13 cellular contexts compared by ENCODE assay signal in the genomic region with DNA sequence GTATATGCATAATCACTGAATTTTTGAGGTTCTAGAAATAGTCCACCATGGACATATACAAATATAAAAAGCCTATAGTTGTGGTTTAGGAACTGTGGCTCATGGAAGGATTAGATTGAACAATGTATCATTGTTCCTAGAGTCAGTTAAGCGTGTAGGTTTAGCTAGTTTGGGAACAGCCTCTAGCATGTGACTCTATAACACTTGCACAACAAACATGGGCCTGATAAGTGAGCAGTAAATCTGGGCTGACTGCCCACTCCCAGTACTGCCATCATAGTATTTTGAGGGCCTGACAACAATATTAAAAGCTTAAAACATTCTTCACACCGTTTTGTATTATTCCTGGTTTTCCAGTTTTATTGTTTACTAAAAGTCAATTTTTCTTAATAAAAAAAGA. TPM values are rescaled to one million over a fixed set of nuclear protein-coding genes. Genes with fewer than 3 reads are reported as not detected.
A peak's percentile ranks its signal among the peaks of the same experiment; 100 is the strongest.
DNase-seq lines count a peak whose midpoint lies in the region; ATAC-seq, FAIRE-seq and TF ChIP-seq lines count a peak whose summit lies in the region.
"Had no signal": no experiment of that assay in that cellular context is flagged by ENCODE, and none has a peak within 500 bp of the region (broad histone marks: within the 10 kb centered on the region; RNA-seq: fewer than 3 reads in every experiment).

No MANE protein-coding gene starts in this region.

- ATAC-seq in foreskin keratinocyte (peak; percentile 92), pancreas (peak; percentile 93 to 99 (median 98))
- ATAC-seq in activated T-cell treated with anti-CD3 and anti-CD28 coated beads, Interleukin-2, amount 50 U/mL, for 72 hours (replicated peaks in 1 of 2): no peak
- ATAC-seq: activated CD4-positive, CD25-positive, alpha-beta regulatory T cell treated with anti-CD3 and anti-CD28 coated beads, Interleukin-2, amount 50 U/mL, for 24 hours; stimulated activated naive CD8-positive, alpha-beta T cell treated with anti-CD3 and anti-CD28 coated beads, Interleukin-15, Interleukin-2, amounts not matched to agents 100 U/mL and 50 U/mL, for 24 hours had no signal

- no peaks in the 10 kb centered on the region for H3K9me3 Mint-ChIP-seq in activated T-cell treated with anti-CD3 and anti-CD28 coated beads, Interleukin-2, amount 50 U/mL, for 72 hours
- H3K9me3 Mint-ChIP-seq in activated naive CD4-positive, alpha-beta T cell treated with anti-CD3 and anti-CD28 coated beads, Interleukin-2, amount 10 ng/mL, durations not matched to agents 7 days and 5 days: no peaks in the 10 kb centered on the region

- WGBS in pancreas, 2 donors: 10 to 16% methylated on average over 2 of the region's 2 CpGs

- H3K9me3 ChIP-seq in SJCRH30 (replicated peaks) (no peaks in the 10 kb centered on the region), pancreas (no peaks in the 10 kb centered on the region), MM.1S (replicated peaks; ENCODE audit: insufficient read depth, low read length) (no peaks in the 10 kb centered on the region)

- H3K27ac Mint-ChIP-seq in activated T-cell treated with anti-CD3 and anti-CD28 coated beads, Interleukin-2, amount 50 U/mL, for 72 hours: no peak overlapping the region
- H3K27ac Mint-ChIP-seq in activated naive CD4-positive, alpha-beta T cell treated with anti-CD3 and anti-CD28 coated beads, Interleukin-2, amount 10 ng/mL, durations not matched to agents 7 days and 5 days: no peak overlapping the region
- H3K27ac Mint-ChIP-seq: CD4-positive, alpha-beta memory T cell had no signal

- H3K9ac ChIP-seq in MM.1S (ENCODE audit: low read length): no peak overlapping the region

- H3K27me3 Mint-ChIP-seq in activated T-cell treated with anti-CD3 and anti-CD28 coated beads, Interleukin-2, amount 50 U/mL, for 72 hours (ENCODE audit: low read depth): no peaks in the 10 kb centered on the region
- no peaks in the 10 kb centered on the region for H3K27me3 Mint-ChIP-seq in activated naive CD4-positive, alpha-beta T cell treated with anti-CD3 and anti-CD28 coated beads, Interleukin-2, amount 10 ng/mL, durations not matched to agents 7 days and 5 days

- no peaks in the 10 kb centered on the region for H3K36me3 Mint-ChIP-seq in activated T-cell treated with anti-CD3 and anti-CD28 coated beads, Interleukin-2, amount 50 U/mL, for 72 hours (ENCODE audit: insufficient read depth in 2 of 2)
- no peaks in the 10 kb centered on the region for H3K36me3 Mint-ChIP-seq in activated naive CD4-positive, alpha-beta T cell treated with anti-CD3 and anti-CD28 coated beads, Interleukin-2, amount 10 ng/mL, durations not matched to agents 7 days and 5 days
- H3K36me3 Mint-ChIP-seq: CD4-positive, alpha-beta memory T cell had no signal

- H3K4me3 ChIP-seq in SJCRH30: no peak overlapping the region
- H3K4me3 ChIP-seq in pancreas: no peak overlapping the region
- H3K4me3 ChIP-seq in MM.1S (ENCODE audit: low read length): no peak overlapping the region
- H3K4me3 ChIP-seq: skin epidermis had no signal

- DNase-seq in Daoy (ENCODE audit: low read depth) (peak; percentile 53), SJCRH30 (peak; percentile 14 to 64), foreskin keratinocyte (peak in 1 of 2 donors; percentile 63), pancreas (peak in 4 of 6 donors; percentile 42 to 70 (median 56)), MM.1S (no peak), GM20000 (ENCODE audit: low spot score) (no peak)
- no peak for DNase-seq in activated T-cell treated with anti-CD3 and anti-CD28 coated beads, Interleukin-2, amount 50 U/mL, for 72 hours
- no peak for DNase-seq in activated naive CD4-positive, alpha-beta T cell treated with anti-CD3 and anti-CD28 coated beads, Interleukin-2, amount 10 ng/mL, durations not matched to agents 7 days and 5 days
- DNase-seq: anterior cingulate cortex; CD4-positive, alpha-beta memory T cell; stimulated activated naive CD8-positive, alpha-beta T cell treated with anti-CD3 and anti-CD28 coated beads, Interleukin-15, Interleukin-2, amounts not matched to agents 100 U/mL and 50 U/mL, for 24 hours had no signal

- H2AFZ ChIP-seq in MM.1S (ENCODE audit: low read length): no peak overlapping the region

- TF ChIP-seq CTCF in foreskin keratinocyte (conservative IDR thresholded peaks at IDR 0.05) (no peak), pancreas (IDR thresholded peaks at IDR 0.05) (no peak), MM.1S (IDR thresholded peaks at IDR 0.05; ENCODE audit: low read length) (no peak), GM20000 (IDR thresholded peaks at IDR 0.05; ENCODE audit: extremely low read depth, missing control alignments) (no peak)

- no peaks in the 10 kb centered on the region for H3K9me2 ChIP-seq in MM.1S (replicated peaks; ENCODE audit: insufficient read depth, low read length)

- H3K4me1 ChIP-seq in SJCRH30 (peaks cover 15% of the 10 kb centered on the region), foreskin keratinocyte (peaks cover 39% of the 10 kb centered on the region), pancreas (peaks cover 0 to 17% (median 10%) of the 10 kb centered on the region in 3 donors), MM.1S (ENCODE audit: low read length) (no peaks in the 10 kb centered on the region)

- no peaks in the 10 kb centered on the region for H3K79me2 ChIP-seq in MM.1S (ENCODE audit: low read length)

- intact Hi-C loops in pancreas (cut with DNase I): no loop called here

- FAIRE-seq in pancreas (lab: Jason Lieb, UNC): peak; percentile 85

- no peak overlapping the region for H3K27ac ChIP-seq in SJCRH30
- H3K27ac ChIP-seq in foreskin keratinocyte: peak overlapping the region; percentile 62
- H3K27ac ChIP-seq in pancreas: peak overlapping the region in 1 of 4 donors; percentile 40
- no peak overlapping the region for H3K27ac ChIP-seq in MM.1S (ENCODE audit: low read length)
- H3K27ac ChIP-seq: skin epidermis had no signal

- H3K4me2 ChIP-seq in MM.1S (ENCODE audit: low read depth, low read length): no peak overlapping the region

- H3K27me3 ChIP-seq in SJCRH30 (no peaks in the 10 kb centered on the region), foreskin keratinocyte (no peaks in the 10 kb centered on the region), pancreas (no peaks in the 10 kb centered on the region), MM.1S (replicated peaks; ENCODE audit: insufficient read depth, low read length) (no peaks in the 10 kb centered on the region)

- H3K4me3 Mint-ChIP-seq in activated T-cell treated with anti-CD3 and anti-CD28 coated beads, Interleukin-2, amount 50 U/mL, for 72 hours: no peak overlapping the region
- no peak overlapping the region for H3K4me3 Mint-ChIP-seq in activated naive CD4-positive, alpha-beta T cell treated with anti-CD3 and anti-CD28 coated beads, Interleukin-2, amount 10 ng/mL, durations not matched to agents 7 days and 5 days
- H3K4me3 Mint-ChIP-seq: CD4-positive, alpha-beta memory T cell had no signal

- H3K36me3 ChIP-seq in SJCRH30 (no peaks in the 10 kb centered on the region), pancreas (no peaks in the 10 kb centered on the region), MM.1S (replicated peaks; ENCODE audit: insufficient read depth, low read length) (no peaks in the 10 kb centered on the region)

- no peaks in the 10 kb centered on the region for H3F3A ChIP-seq in MM.1S (ENCODE audit: insufficient read depth, low read length)

- H4K20me1 ChIP-seq in MM.1S (ENCODE audit: insufficient read depth, low read length): no peaks in the 10 kb centered on the region

- H3K4me1 Mint-ChIP-seq in activated T-cell treated with anti-CD3 and anti-CD28 coated beads, Interleukin-2, amount 50 U/mL, for 72 hours (ENCODE audit: low read depth): no peaks in the 10 kb centered on the region
- H3K4me1 Mint-ChIP-seq in activated naive CD4-positive, alpha-beta T cell treated with anti-CD3 and anti-CD28 coated beads, Interleukin-2, amount 10 ng/mL, durations not matched to agents 7 days and 5 days: no peaks in the 10 kb centered on the region
- H3K4me1 Mint-ChIP-seq: CD4-positive, alpha-beta memory T cell had no signal

- CTCF ChIA-PET in activated naive CD4-positive, alpha-beta T cell treated with anti-CD3 and anti-CD28 coated beads, Interleukin-2, amount 10 ng/mL, durations not matched to agents 7 days and 5 days (lab: Charles Lee): no interaction called here

RNA-seq across cellular contexts. Expression of gene YAP1, which starts 47.0 kb away (rescaled TPM):
- total RNA-seq in Daoy (2014; rRNA removed; shearing (Covaris generic)): 35.5 and 49.0 TPM in 2 replicates
- total RNA-seq in SJCRH30 (2014; rRNA removed; shearing (Covaris generic)): 37.5 and 42.7 TPM in 2 replicates
- total RNA-seq in foreskin keratinocyte (130 and 146 TPM in 2 replicates), pancreas (10 to 100 TPM; 15.3 to 46.5 (median 17.9) TPM)
- polyA plus RNA-seq in foreskin keratinocyte (29.6 and 36.0 TPM in 2 replicates), pancreas (10 to 100 TPM in 1 of 2 donors, 1 to 10 TPM in 1; 8.7 to 14.2 TPM)
- total RNA-seq in activated T-cell treated with anti-CD3 and anti-CD28 coated beads, Interleukin-2, amount 50 U/mL, for 72 hours: under 1 TPM; 0.22 to 0.63 TPM
- polyA plus RNA-seq: CD4-positive, alpha-beta memory T cell had no signal

Comparison
In these comparisons a context has a peak if more than half of its experiments do, and no peak if none do; other contexts are left out.
1. DNase-seq: peak in Daoy (single experiment), SJCRH30 (2 of 2) and pancreas (4 of 6); none in MM.1S (single experiment), activated T-cell treated with anti-CD3 and anti-CD28 coated beads, Interleukin-2, amount 50 U/mL, for 72 hours (0 of 2), activated naive CD4-positive, alpha-beta T cell treated with anti-CD3 and anti-CD28 coated beads, Interleukin-2, amount 10 ng/mL, durations not matched to agents 7 days and 5 days (single experiment) and GM20000 (single experiment).
2. ATAC-seq: peak in foreskin keratinocyte (single experiment) and pancreas (4 of 4); none in activated T-cell treated with anti-CD3 and anti-CD28 coated beads, Interleukin-2, amount 50 U/mL, for 72 hours (0 of 2).
3. RNA of gene YAP1, which starts 47.0 kb away (total RNA-seq): 130 to 146 TPM in foreskin keratinocyte, 35.5 to 49.0 TPM in Daoy, 37.5 to 42.7 TPM in SJCRH30 and 15.3 to 46.5 TPM in pancreas; 0.22 to 0.63 TPM in activated T-cell treated with anti-CD3 and anti-CD28 coated beads, Interleukin-2, amount 50 U/mL, for 72 hours; every median in the first group is over 10 times any median in the second.